Comparison of ENCODE assay signal across 26 cellular contexts in the genomic region with DNA sequence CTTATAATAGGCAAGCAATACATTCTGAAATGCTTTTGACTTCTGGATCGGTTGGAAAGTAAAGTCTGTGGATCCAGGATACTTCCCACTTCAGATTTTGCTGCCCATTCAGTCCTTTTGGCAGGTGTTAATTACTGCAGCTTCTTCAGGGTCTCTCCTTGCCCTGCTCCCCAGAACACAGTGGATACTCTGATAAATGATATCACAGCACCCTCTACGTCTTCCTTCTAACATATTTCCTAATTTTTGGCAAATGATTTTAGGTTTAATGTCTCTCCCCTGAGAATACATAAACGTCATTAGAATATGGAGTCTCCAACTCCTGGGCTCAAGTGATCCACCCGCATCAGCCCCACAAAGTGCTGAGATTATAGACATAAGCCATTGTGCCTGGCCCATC.
"Had no signal": no experiment of that assay in that cellular context is flagged by ENCODE, and none has a peak within 500 bp of the region (broad histone marks: within the 10 kb centered on the region; RNA-seq: fewer than 3 reads in every experiment).

No MANE protein-coding gene starts in this region.

- H3K27me3 ChIP-seq: adrenal gland, body of pancreas, dorsolateral prefrontal cortex, testis, transverse colon had no signal

- H3K4me3 ChIP-seq: adrenal gland, body of pancreas, coronary artery, dorsolateral prefrontal cortex, skin epidermis, testis, transverse colon had no signal

- H3K36me3 ChIP-seq: adrenal gland, neutrophil, transverse colon had no signal

- H3K4me1 ChIP-seq: adrenal gland, body of pancreas, testis, transverse colon had no signal

- DNase-seq: activated CD4-positive, alpha-beta memory T cell treated with anti-CD3 and anti-CD28 coated beads for 36 hours; activated CD4-positive, alpha-beta T cell treated with anti-CD3 and anti-CD28 coated beads, Interleukin-2, amount 10 ng/mL, durations not matched to agents 24 days and 14 days; activated CD4-positive, CD25-positive, alpha-beta regulatory T cell treated with anti-CD3 and anti-CD28 coated beads, Interleukin-2, amount 50 U/mL, for 72 hours; activated CD8-positive, alpha-beta memory T cell treated with anti-CD3 and anti-CD28 coated beads, Interleukin-2, amount 50 U/mL, for 4 hours; activated effector memory CD4-positive, alpha-beta T cell treated with anti-CD3 and anti-CD28 coated beads, Interleukin-2, amount 50 U/mL, for 16 hours; activated naive CD4-positive, alpha-beta T cell treated with anti-CD3 and anti-CD28 coated beads for 36 hours; activated naive CD8-positive, alpha-beta T cell treated with anti-CD3 and anti-CD28 coated beads for 36 hours; activated T-cell treated with anti-CD3 and anti-CD28 coated beads, Interleukin-2, amount 50 U/mL, for 1 hour; adrenal gland; aorta; body of pancreas; dorsolateral prefrontal cortex; effector memory CD4-positive, alpha-beta T cell; glutamatergic neuron; hippocampal formation; left colon; mammary epithelial cell; stimulated activated CD4-positive, alpha-beta T cell treated with anti-CD3 and anti-CD28 coated beads, Interleukin-12 subunit alpha, Interleukin-12 subunit beta, amount 100 ng/mL, for 4 hours; stimulated activated CD4-positive, alpha-beta T cell treated with anti-CD3 and anti-CD28 coated beads, Interleukin-4, amount 100 ng/mL, for 1 hour; stimulated activated naive CD8-positive, alpha-beta T cell treated with anti-CD3 and anti-CD28 coated beads, Interleukin-15, Interleukin-2, amounts not matched to agents 100 U/mL and 50 U/mL, for 24 hours; testis; transverse colon had no signal

- H3K27ac ChIP-seq: adrenal gland, body of pancreas, coronary artery, dorsolateral prefrontal cortex, neutrophil, skin epidermis, testis, transverse colon had no signal

- ATAC-seq: body of pancreas; left colon; sciatic nerve; stimulated activated naive CD8-positive, alpha-beta T cell treated with anti-CD3 and anti-CD28 coated beads, Interleukin-15, Interleukin-2, amounts not matched to agents 100 U/mL and 50 U/mL, for 24 hours had no signal

- H3K9me3 ChIP-seq: adrenal gland, body of pancreas, neutrophil, testis, transverse colon had no signal
